Comparison of ENCODE assay signal across 1 cellular context in the genomic region with DNA sequence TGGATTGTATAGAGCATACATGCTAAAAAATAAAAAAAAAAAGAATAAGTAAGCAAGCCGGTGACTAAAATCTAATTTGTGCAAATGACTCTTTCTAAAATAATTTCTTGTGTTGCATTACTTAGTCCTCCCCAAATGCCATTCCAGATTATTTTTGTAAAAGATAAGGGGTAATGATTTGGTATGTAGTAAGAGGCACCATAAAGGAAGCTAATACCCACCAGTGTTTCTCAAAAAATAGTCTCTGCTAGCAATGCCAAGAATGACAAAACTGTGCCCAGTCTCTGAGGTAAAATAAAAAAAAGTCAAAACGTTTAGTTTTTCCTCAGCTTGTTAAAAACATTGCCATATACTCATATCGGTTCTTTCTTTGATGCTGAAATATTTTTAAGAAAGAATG.
TF ChIP-seq lines count a peak whose summit lies in the region.

No MANE protein-coding gene starts in this region.

TF ChIP-seq in K562, 482 proteins besides CTCF, POLR2A, EP300 and RAD21:
- TF ChIP-seq NFIX (CRISPR knock-in tag; IDR thresholded peaks at IDR 0.05; ENCODE audit: low read depth) (no peak), POLR2H (tag; IDR thresholded peaks at IDR 0.05; ENCODE audit: low read depth) (0 out of 2 replicates have a peak, but pooled peaks have one; percentile 15), GABPB1 (CRISPR knock-in tag; IDR thresholded peaks at IDR 0.05) (no peak), IFI16 (CRISPR knock-in tag; IDR thresholded peaks at IDR 0.05) (no peak), SNRNP70 (optimal IDR thresholded peaks at IDR 0.05; ENCODE audit: low read depth, low read length) (no peak), ZNF57 (CRISPR knock-in tag; IDR thresholded peaks at IDR 0.05) (no peak)
